In the genomic region with DNA sequence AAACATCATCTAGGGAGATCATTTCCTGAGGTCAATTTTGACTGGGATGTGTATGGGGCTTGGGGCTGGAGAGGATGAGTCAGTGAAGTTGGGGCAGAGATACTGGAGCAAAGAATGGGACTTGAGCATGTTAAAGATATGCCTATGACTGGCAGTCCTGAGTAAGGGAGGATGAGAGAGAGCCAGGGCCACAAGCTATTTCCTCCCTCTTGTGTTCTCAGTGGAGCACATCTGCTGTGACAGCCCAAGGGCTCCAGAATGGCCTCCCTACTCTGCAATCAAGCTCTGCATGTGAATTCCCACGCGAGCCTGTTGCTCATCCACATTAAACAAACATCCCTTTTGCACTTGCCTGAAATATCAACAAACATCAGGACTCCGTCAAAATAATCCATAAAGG, we compare ENCODE assay signal across 12 cellular contexts. TPM values are rescaled to one million over a fixed set of nuclear protein-coding genes. Genes with fewer than 3 reads are reported as not detected.
DNase-seq lines count a peak whose midpoint lies in the region; ATAC-seq and TF ChIP-seq lines count a peak whose summit lies in the region.
"Had no signal": no experiment of that assay in that cellular context is flagged by ENCODE, and none has a peak within 500 bp of the region (broad histone marks: within the 10 kb centered on the region; RNA-seq: fewer than 3 reads in every experiment).

No MANE protein-coding gene starts in this region.

- H3K9me3 ChIP-seq in skeletal muscle satellite cell (replicated peaks; ENCODE audit: low read length) = no peaks in the 10 kb centered on the region
- H3K9me3 ChIP-seq in CD4-positive, alpha-beta memory T cell (ENCODE audit: control insufficient read depth in 1 of 2, low read length in 2 of 2) = no peaks in the 10 kb centered on the region
- no peaks in the 10 kb centered on the region for H3K9me3 ChIP-seq in vagina
- no peaks in the 10 kb centered on the region for H3K9me3 ChIP-seq in ovary

- intact Hi-C loops in CD4-positive, alpha-beta memory T cell (cut with micrococcal nuclease) = no loop called here
- intact Hi-C loops in vagina (cut with DNase I) = no loop called here
- intact Hi-C loops in ovary (cut with DNase I) = no loop called here

- H3K27ac ChIP-seq in foreskin keratinocyte = no peak overlapping the region
- no peak overlapping the region for H3K27ac ChIP-seq in CD4-positive, alpha-beta memory T cell (ENCODE audit: low read depth, low read length)
- no peak overlapping the region for H3K27ac ChIP-seq in vagina
- H3K27ac ChIP-seq in ovary = no peak overlapping the region
- H3K27ac ChIP-seq: 22Rv1, skin epidermis had no signal

- peaks cover 1 to 2% of the 10 kb centered on the region in 2 donors for H3K27me3 Mint-ChIP-seq in CD4-positive, alpha-beta memory T cell

- H3K27me3 ChIP-seq in foreskin keratinocyte (no peaks in the 10 kb centered on the region), skeletal muscle satellite cell (ENCODE audit: control insufficient read depth, insufficient read depth, low read length) (no peaks in the 10 kb centered on the region), vagina (no peaks in the 10 kb centered on the region), ovary (no peaks in the 10 kb centered on the region)
- H3K27me3 ChIP-seq in CD4-positive, alpha-beta memory T cell (ENCODE audit: insufficient read depth, low read length) = no peaks in the 10 kb centered on the region

- no peaks in the 10 kb centered on the region for H3K4me1 Mint-ChIP-seq in CD4-positive, alpha-beta memory T cell
- H3K4me1 Mint-ChIP-seq: activated naive CD4-positive, alpha-beta T cell treated with anti-CD3 and anti-CD28 coated beads, Interleukin-2, amount 50 U/mL, for 24 hours had no signal

- no peak overlapping the region for H3K4me3 Mint-ChIP-seq in CD4-positive, alpha-beta memory T cell
- H3K4me3 Mint-ChIP-seq: activated naive CD4-positive, alpha-beta T cell treated with anti-CD3 and anti-CD28 coated beads, Interleukin-2, amount 50 U/mL, for 24 hours had no signal

- H3K4me3 ChIP-seq in skeletal muscle satellite cell (ENCODE audit: low read length) (no peak overlapping the region), vagina (no peak overlapping the region), ovary (no peak overlapping the region)
- H3K4me3 ChIP-seq in CD4-positive, alpha-beta memory T cell (ENCODE audit: low read length in 2 of 2) = no peak overlapping the region
- H3K4me3 ChIP-seq: skin epidermis had no signal

- H3K9me3 Mint-ChIP-seq in CD4-positive, alpha-beta memory T cell = peaks cover 0 to 10% (median 8%) of the 10 kb centered on the region in 8 donors

- TF ChIP-seq POLR2A in vagina (IDR thresholded peaks at IDR 0.05) (no peak), ovary (IDR thresholded peaks at IDR 0.05) (no peak)

- WGBS in ovary, 3 donors = 11 to 37% (median 20%) methylated on average over 3 of the region's 3 CpGs

- ATAC-seq in foreskin keratinocyte = peak; percentile 75

- DNase-seq in DMS 273 (lab: John Stamatoyannopoulos, UW; ENCODE audit: unreplicated experiment) (peak; percentile 21), DMS 273 treated with DMSO at 0.1 percent for 48 hours (lab: John Stamatoyannopoulos, UW) (no peak), foreskin keratinocyte (peak; percentile 23 to 54), vagina (ENCODE audit: extremely low spot score in 2 of 2) (no peak), ovary (no peak)
- no peak for DNase-seq in CD4-positive, alpha-beta memory T cell
- DNase-seq: NCI-H1048 had no signal

- no peak overlapping the region for H3K4me2 ChIP-seq in skeletal muscle satellite cell (ENCODE audit: low read length)

- peaks cover 7% of the 10 kb centered on the region for H3K4me1 ChIP-seq in foreskin keratinocyte
- H3K4me1 ChIP-seq in skeletal muscle satellite cell (ENCODE audit: control insufficient read depth, insufficient read depth, low read length) = peaks cover 12% of the 10 kb centered on the region
- H3K4me1 ChIP-seq in CD4-positive, alpha-beta memory T cell (ENCODE audit: insufficient read depth, low read length) = no peaks in the 10 kb centered on the region
- H3K4me1 ChIP-seq in vagina = no peaks in the 10 kb centered on the region
- H3K4me1 ChIP-seq in ovary (ENCODE audit: insufficient read depth) = no peaks in the 10 kb centered on the region

- H3K36me3 Mint-ChIP-seq in CD4-positive, alpha-beta memory T cell = no peaks in the 10 kb centered on the region

- no peak for TF ChIP-seq EP300 in ovary (IDR thresholded peaks at IDR 0.05)

- no peaks in the 10 kb centered on the region for H3K36me3 ChIP-seq in skeletal muscle satellite cell (ENCODE audit: insufficient read depth, low read length)
- no peaks in the 10 kb centered on the region for H3K36me3 ChIP-seq in CD4-positive, alpha-beta memory T cell (ENCODE audit: insufficient read depth, low read length)
- H3K36me3 ChIP-seq in vagina = no peaks in the 10 kb centered on the region
- H3K36me3 ChIP-seq in ovary = no peaks in the 10 kb centered on the region

- no peak overlapping the region for H3K27ac Mint-ChIP-seq in CD4-positive, alpha-beta memory T cell
- H3K27ac Mint-ChIP-seq: activated naive CD4-positive, alpha-beta T cell treated with anti-CD3 and anti-CD28 coated beads, Interleukin-2, amount 50 U/mL, for 24 hours had no signal

- CTCF ChIA-PET in CD4-positive, alpha-beta memory T cell (lab: Charles Lee; ENCODE audit: partially characterized antibody) = no interaction called here

- TF ChIP-seq CTCF in foreskin keratinocyte (conservative IDR thresholded peaks at IDR 0.05) (no peak), vagina (IDR thresholded peaks at IDR 0.05) (no peak), ovary (IDR thresholded peaks at IDR 0.05) (no peak)

- POLR2A ChIA-PET in CD4-positive, alpha-beta memory T cell (lab: Charles Lee; ENCODE audit: partially characterized antibody) = no interaction called here

- peak overlapping the region; percentile 22 for H3K9ac ChIP-seq in skeletal muscle satellite cell (ENCODE audit: low read depth, low read length)

TF ChIP-seq in PFSK-1, 5 proteins besides CTCF, POLR2A, EP300 and RAD21:
- TF ChIP-seq, protein P1, sequence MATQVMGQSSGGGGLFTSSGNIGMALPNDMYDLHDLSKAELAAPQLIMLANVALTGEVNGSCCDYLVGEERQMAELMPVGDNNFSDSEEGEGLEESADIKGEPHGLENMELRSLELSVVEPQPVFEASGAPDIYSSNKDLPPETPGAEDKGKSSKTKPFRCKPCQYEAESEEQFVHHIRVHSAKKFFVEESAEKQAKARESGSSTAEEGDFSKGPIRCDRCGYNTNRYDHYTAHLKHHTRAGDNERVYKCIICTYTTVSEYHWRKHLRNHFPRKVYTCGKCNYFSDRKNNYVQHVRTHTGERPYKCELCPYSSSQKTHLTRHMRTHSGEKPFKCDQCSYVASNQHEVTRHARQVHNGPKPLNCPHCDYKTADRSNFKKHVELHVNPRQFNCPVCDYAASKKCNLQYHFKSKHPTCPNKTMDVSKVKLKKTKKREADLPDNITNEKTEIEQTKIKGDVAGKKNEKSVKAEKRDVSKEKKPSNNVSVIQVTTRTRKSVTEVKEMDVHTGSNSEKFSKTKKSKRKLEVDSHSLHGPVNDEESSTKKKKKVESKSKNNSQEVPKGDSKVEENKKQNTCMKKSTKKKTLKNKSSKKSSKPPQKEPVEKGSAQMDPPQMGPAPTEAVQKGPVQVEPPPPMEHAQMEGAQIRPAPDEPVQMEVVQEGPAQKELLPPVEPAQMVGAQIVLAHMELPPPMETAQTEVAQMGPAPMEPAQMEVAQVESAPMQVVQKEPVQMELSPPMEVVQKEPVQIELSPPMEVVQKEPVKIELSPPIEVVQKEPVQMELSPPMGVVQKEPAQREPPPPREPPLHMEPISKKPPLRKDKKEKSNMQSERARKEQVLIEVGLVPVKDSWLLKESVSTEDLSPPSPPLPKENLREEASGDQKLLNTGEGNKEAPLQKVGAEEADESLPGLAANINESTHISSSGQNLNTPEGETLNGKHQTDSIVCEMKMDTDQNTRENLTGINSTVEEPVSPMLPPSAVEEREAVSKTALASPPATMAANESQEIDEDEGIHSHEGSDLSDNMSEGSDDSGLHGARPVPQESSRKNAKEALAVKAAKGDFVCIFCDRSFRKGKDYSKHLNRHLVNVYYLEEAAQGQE (IDR thresholded peaks at IDR 0.05; ENCODE audit: insufficient read depth in 1 of 2, low read depth in 2 of 2, low read length in 2 of 2) = no peak
- peak; percentile 20 for TF ChIP-seq FOXP2 (optimal IDR thresholded peaks at IDR 0.05; ENCODE audit: borderline replicate concordance, extremely low read depth, extremely low read length, insufficient read depth)
TF ChIP-seq in PFSK-1: peak in this region for 1.

RNA-seq across cellular contexts. Expression of gene ADCY10, which starts 9.3 kb away (rescaled TPM):
- 0.29 TPM for polyA plus RNA-seq in PFSK-1 (2012; ENCODE audit: insufficient read length, low read depth)
- 0.14 TPM in 1 of 2 replicates, not detected in the other for total RNA-seq in foreskin keratinocyte
- polyA plus RNA-seq in foreskin keratinocyte = 0.06 TPM in 1 of 2 replicates, not detected in the other
- total RNA-seq in skeletal muscle satellite cell (2012; rRNA removed) = not detected in 2 replicates
- under 1 TPM; 0.61 to 0.96 TPM for total RNA-seq in CD4-positive, alpha-beta memory T cell
- polyA plus RNA-seq in CD4-positive, alpha-beta memory T cell = not detected
- total RNA-seq in vagina = not detected
- under 1 TPM in 4 of 7 donors, not detected in 3; 0.05 to 0.23 (median 0.11) TPM for total RNA-seq in ovary
- polyA plus RNA-seq in ovary = under 1 TPM; 0.05 to 0.07 TPM

RNA-seq across cellular contexts. Expression of gene DCAF6, which starts 31.8 kb away (rescaled TPM):
- polyA plus RNA-seq in PFSK-1 (2012; ENCODE audit: insufficient read length, low read depth) = 75.4 TPM
- total RNA-seq in foreskin keratinocyte (51.5 and 52.0 TPM in 2 replicates), vagina (80.5 TPM), ovary (10 to 100 TPM; 38.3 to 65.9 (median 44.4) TPM)
- polyA plus RNA-seq in foreskin keratinocyte (26.0 and 29.8 TPM in 2 replicates), ovary (10 to 100 TPM; 32.1 to 51.1 TPM)
- total RNA-seq in skeletal muscle satellite cell (2012; rRNA removed) = 42.6 and 52.7 TPM in 2 replicates
- total RNA-seq in CD4-positive, alpha-beta memory T cell = 10 to 100 TPM; 28.3 to 29.2 TPM
- 10 to 100 TPM in 1 of 2 donors, 1 to 10 TPM in 1; 8.1 to 14.3 TPM for polyA plus RNA-seq in CD4-positive, alpha-beta memory T cell

RNA-seq across cellular contexts. Expression of gene MPC2, which starts 32.2 kb away (rescaled TPM):
- polyA plus RNA-seq in PFSK-1 (2012; ENCODE audit: insufficient read length, low read depth) = 15.7 TPM
- total RNA-seq in foreskin keratinocyte (38.9 and 49.8 TPM in 2 replicates), vagina (17.7 TPM), ovary (10 to 100 TPM; 22.1 to 55.2 (median 49.3) TPM)
- polyA plus RNA-seq in foreskin keratinocyte (57.0 and 69.7 TPM in 2 replicates), ovary (10 to 100 TPM; 45.8 to 91.2 TPM)
- total RNA-seq in skeletal muscle satellite cell (2012; rRNA removed) = 41.6 and 42.8 TPM in 2 replicates
- 10 to 100 TPM; 30.8 to 33.2 TPM for total RNA-seq in CD4-positive, alpha-beta memory T cell
- polyA plus RNA-seq in CD4-positive, alpha-beta memory T cell = 100 to 1,000 TPM in 1 of 2 donors, 10 to 100 TPM in 1; 87.7 to 123 TPM

Comparison
In these comparisons a context has a peak if more than half of its experiments do, and no peak if none do; other contexts are left out.
1. DNase-seq: peak in DMS 273 (single experiment) and foreskin keratinocyte (2 of 2); none in DMS 273 treated with DMSO at 0.1 percent for 48 hours (single experiment), CD4-positive, alpha-beta memory T cell (0 of 5), vagina (0 of 2) and ovary (0 of 5).